15 cellular contexts compared by ENCODE assay signal in genomic region chr12:109881752-109882151, GRCh38. TPM values are rescaled to one million over a fixed set of nuclear protein-coding genes. Genes with fewer than 3 reads are reported as not detected.
DNase-seq lines count a peak whose midpoint lies in the region; ATAC-seq and TF ChIP-seq lines count a peak whose summit lies in the region.
"Had no signal": no experiment of that assay in that cellular context is flagged by ENCODE, and none has a peak within 500 bp of the region (broad histone marks: within the 10 kb centered on the region; RNA-seq: fewer than 3 reads in every experiment).

No MANE protein-coding gene starts in this region.

- no peaks in the 10 kb centered on the region for H3K9me2 ChIP-seq in PC-9 (ENCODE audit: insufficient read depth)
- H3K9me2 ChIP-seq: SK-N-SH had no signal

- H3K27ac ChIP-seq in PC-9, result peak overlapping the region; percentile 36
- peak overlapping the region; percentile 71 to 94 for H3K27ac ChIP-seq in esophagus (ENCODE audit: low read depth in 2 of 2, low read length in 1 of 2)
- H3K27ac ChIP-seq: brain microvascular endothelial cell, thoracic aorta had no signal

- no peak overlapping the region for H2AFZ ChIP-seq in PC-9

- POLR2A ChIA-PET in PC-9 (lab: Charles Lee; ENCODE audit: unreplicated experiment), result no interaction called here

- intact Hi-C loops in PC-9 (cut with micrococcal nuclease; ENCODE audit: unreplicated experiment), result no loop called here

- peaks cover 41% of the 10 kb centered on the region for H3K4me1 Mint-ChIP-seq in activated T-cell treated with anti-CD3 and anti-CD28 coated beads, Interleukin-2, amount 50 U/mL, for 4 hours (ENCODE audit: low read depth)
- H3K4me1 Mint-ChIP-seq in osteocyte (ENCODE audit: unreplicated experiment), result peaks cover 35% of the 10 kb centered on the region

- peaks cover 33% of the 10 kb centered on the region for H3K79me2 ChIP-seq in PC-9 (ENCODE audit: low read depth)

- no peaks in the 10 kb centered on the region for H4K20me1 ChIP-seq in PC-9 (ENCODE audit: insufficient read depth)

- CTCF ChIA-PET in PC-9 (lab: Charles Lee), result interaction anchor here (0.6 to 1.2 kb wide), 2 partner anchors 28 to 36 kb away, joined by 5 read pairs; no protein-coding TSS in a partner anchor

- no peak for ATAC-seq in activated T-cell treated with anti-CD3 and anti-CD28 coated beads, Interleukin-2, amount 50 U/mL, for 4 hours
- ATAC-seq in HG03175 (IDR thresholded peaks at IDR 0.05; ENCODE audit: unreplicated experiment) (no peak), HG03469 (IDR thresholded peaks at IDR 0.05; ENCODE audit: unreplicated experiment) (no peak)

- H3K27ac Mint-ChIP-seq in osteocyte (ENCODE audit: unreplicated experiment), result no peak overlapping the region

- H3K9me3 Mint-ChIP-seq in activated T-cell treated with anti-CD3 and anti-CD28 coated beads, Interleukin-2, amount 50 U/mL, for 4 hours, result no peaks in the 10 kb centered on the region
- no peaks in the 10 kb centered on the region for H3K9me3 Mint-ChIP-seq in osteocyte (ENCODE audit: unreplicated experiment)

- H3K36me3 Mint-ChIP-seq in activated T-cell treated with anti-CD3 and anti-CD28 coated beads, Interleukin-2, amount 50 U/mL, for 4 hours (ENCODE audit: insufficient read depth), result no peaks in the 10 kb centered on the region
- H3K36me3 Mint-ChIP-seq in osteocyte (ENCODE audit: unreplicated experiment), result no peaks in the 10 kb centered on the region

- peak overlapping the region; percentile 84 for H3K4me3 Mint-ChIP-seq in activated T-cell treated with anti-CD3 and anti-CD28 coated beads, Interleukin-2, amount 50 U/mL, for 4 hours
- H3K4me3 Mint-ChIP-seq in osteocyte (ENCODE audit: unreplicated experiment), result peak overlapping the region; percentile 85

- H3K27me3 Mint-ChIP-seq in activated T-cell treated with anti-CD3 and anti-CD28 coated beads, Interleukin-2, amount 50 U/mL, for 4 hours (ENCODE audit: low read depth), result no peaks in the 10 kb centered on the region
- H3K27me3 Mint-ChIP-seq in osteocyte (ENCODE audit: unreplicated experiment), result no peaks in the 10 kb centered on the region

- TF ChIP-seq CTCF in PC-9 (conservative IDR thresholded peaks at IDR 0.05), result no peak
- TF ChIP-seq CTCF in osteocyte (IDR thresholded peaks at IDR 0.05), result no peak

- no peaks in the 10 kb centered on the region for H3K27me3 ChIP-seq in PC-9 (ENCODE audit: insufficient read depth, low read depth)
- no peaks in the 10 kb centered on the region for H3K27me3 ChIP-seq in esophagus (ENCODE audit: control insufficient read depth in 1 of 2, insufficient read depth in 2 of 2, low read length in 2 of 2)
- H3K27me3 ChIP-seq: brain microvascular endothelial cell had no signal

- H3K4me3 ChIP-seq in PC-9 (no peak overlapping the region), esophagus (ENCODE audit: low read depth in 1 of 2, low read length in 2 of 2) (no peak overlapping the region)
- H3K4me3 ChIP-seq: thoracic aorta had no signal

- no peaks in the 10 kb centered on the region for H3K9me3 ChIP-seq in PC-9 (ENCODE audit: insufficient read depth, low read depth)
- no peaks in the 10 kb centered on the region for H3K9me3 ChIP-seq in esophagus (ENCODE audit: control insufficient read depth in 2 of 2, insufficient read depth in 1 of 2, low read depth in 1 of 2, low read length in 1 of 2)
- H3K9me3 ChIP-seq: SK-N-SH, thoracic aorta had no signal

- BruUV-seq in PC-9 (replicated peaks; lab: Mats Ljungman, UMichigan), result no TSS peak

- 80 to 82% methylated on average over 2 of the region's 2 CpGs for WGBS in esophagus, 2 donors

- peaks cover 30% of the 10 kb centered on the region; the same call in 1 of the 2 replicates for H3F3A ChIP-seq in PC-9 (ENCODE audit: insufficient read depth, low read depth)

- no peak for DNase-seq in activated T-cell treated with anti-CD3 and anti-CD28 coated beads, Interleukin-2, amount 50 U/mL, for 4 hours
- DNase-seq in activated T-cell treated with anti-CD3 and anti-CD28 coated beads, Interleukin-2, amount 50 U/mL, for 1 hour, result no peak
- DNase-seq in PC-9 (no peak), osteocyte (ENCODE audit: extremely low spot score, unreplicated experiment) (no peak), GOT3 (lab: John Stamatoyannopoulos, UW) (no peak)
- DNase-seq: ACHN, activated T-cell treated with anti-CD3 and anti-CD28 coated beads for 4 hours, brain microvascular endothelial cell, Calu3, NCI-H1092, SK-N-SH had no signal

- H3K4me2 ChIP-seq in PC-9, result peak overlapping the region; percentile 89

- H3K4me1 ChIP-seq in PC-9 (replicated peaks; ENCODE audit: insufficient read depth) (peaks cover 81% of the 10 kb centered on the region), esophagus (ENCODE audit: control insufficient read depth in 2 of 2, insufficient read depth in 2 of 2, low read length in 1 of 2) (peaks cover 0 to 12% of the 10 kb centered on the region in 2 donors)

- H3K36me3 ChIP-seq in PC-9 (ENCODE audit: low read depth) (no peaks in the 10 kb centered on the region), esophagus (ENCODE audit: control insufficient read depth in 2 of 2, insufficient read depth in 2 of 2, low read length in 1 of 2) (no peaks in the 10 kb centered on the region)
- H3K36me3 ChIP-seq: brain microvascular endothelial cell, thoracic aorta had no signal

RNA-seq across cellular contexts. Expression of gene GLTP, which starts 1.4 kb away (rescaled TPM):
- 10 to 100 TPM; 38.8 to 44.7 (median 40.0) TPM for total RNA-seq in activated T-cell treated with anti-CD3 and anti-CD28 coated beads, Interleukin-2, amount 50 U/mL, for 4 hours
- 30.3 and 31.8 TPM in 2 replicates for total RNA-seq in PC-9 (2021)
- 100 to 1,000 TPM; 270 to 383 TPM for polyA plus RNA-seq in esophagus
- 33.8 and 34.5 TPM in 2 replicates for total RNA-seq in osteocyte

RNA-seq across cellular contexts. Expression of gene TCHP, which starts 18.3 kb away (rescaled TPM):
- 10 to 100 TPM; 25.4 to 27.9 (median 25.4) TPM for total RNA-seq in activated T-cell treated with anti-CD3 and anti-CD28 coated beads, Interleukin-2, amount 50 U/mL, for 4 hours
- total RNA-seq in PC-9 (2021), result 17.6 and 19.2 TPM in 2 replicates
- 10 to 100 TPM; 14.1 to 17.4 TPM for polyA plus RNA-seq in esophagus
- 14.4 and 15.7 TPM in 2 replicates for total RNA-seq in osteocyte

RNA-seq across cellular contexts. Expression of gene TRPV4, which starts 48.6 kb away (rescaled TPM):
- total RNA-seq in activated T-cell treated with anti-CD3 and anti-CD28 coated beads, Interleukin-2, amount 50 U/mL, for 4 hours, result not detected
- total RNA-seq in PC-9 (2021) (3.1 and 3.2 TPM in 2 replicates), osteocyte (1.3 and 1.6 TPM in 2 replicates)
- polyA plus RNA-seq in esophagus, result 10 to 100 TPM in 1 of 2 donors, 1 to 10 TPM in 1; 6.7 to 10.7 TPM
